1 cellular context compared by ENCODE assay signal in the genomic region with DNA sequence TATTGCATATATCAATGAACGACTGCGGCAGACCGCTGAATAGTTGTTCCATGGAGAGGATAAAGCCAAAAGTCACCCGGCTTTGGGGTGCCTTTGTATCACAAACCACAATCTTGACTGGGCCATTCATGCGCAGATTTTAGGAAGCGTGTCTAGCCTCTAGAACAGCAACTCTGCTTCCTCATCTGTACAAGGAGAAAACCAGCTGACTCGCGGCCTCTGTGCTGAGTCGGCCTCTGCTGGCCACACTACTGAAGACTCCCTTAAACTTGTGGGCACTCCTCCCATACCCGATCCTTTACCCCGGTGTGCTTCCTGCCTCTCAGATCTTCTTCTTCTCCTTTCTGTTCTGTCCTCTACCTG.
TF ChIP-seq lines count a peak whose summit lies in the region.

No MANE protein-coding gene starts in this region.

TF ChIP-seq in GM12878, 131 proteins besides CTCF, POLR2A, EP300 and RAD21:
- peak; percentile 31; the same call in 1 of the 2 replicates for TF ChIP-seq RUNX3 (IDR thresholded peaks at IDR 0.05; ENCODE audit: low read length)
- peak; percentile 28; the same call in 1 of the 2 replicates for TF ChIP-seq SMC3 (IDR thresholded peaks at IDR 0.05; ENCODE audit: borderline replicate concordance, low read length)
- no peak for TF ChIP-seq PRDM15 (CRISPR knock-in tag; IDR thresholded peaks at IDR 0.05)
- peak; percentile 23; the same call in 1 of the 2 replicates for TF ChIP-seq MXI1 (IDR thresholded peaks at IDR 0.05; ENCODE audit: low read depth, low read length)
